Comparison of ENCODE assay signal across 25 cellular contexts in genomic region chr10:57961487-57961886, GRCh38.
DNase-seq lines count a peak whose midpoint lies in the region; ATAC-seq and TF ChIP-seq lines count a peak whose summit lies in the region.
"Had no signal": no experiment of that assay in that cellular context is flagged by ENCODE, and none has a peak within 500 bp of the region (broad histone marks: within the 10 kb centered on the region; RNA-seq: fewer than 3 reads in every experiment).

No MANE protein-coding gene starts in this region.

- peaks cover 27% of the 10 kb centered on the region for H3K4me1 ChIP-seq in GM23248 (ENCODE audit: insufficient read depth)
- no peaks in the 10 kb centered on the region for H3K4me1 ChIP-seq in A673 (ENCODE audit: insufficient read depth, low read length, poor library complexity, severe bottlenecking)
- H3K4me1 ChIP-seq: A549, BE2C, BLaER1 had no signal

- H3K9me3 ChIP-seq in GM23248 (ENCODE audit: low read depth) (no peaks in the 10 kb centered on the region), A673 (ENCODE audit: low read depth, low read length, poor library complexity, severe bottlenecking) (no peaks in the 10 kb centered on the region)
- H3K9me3 ChIP-seq: A549, BE2C, BLaER1 had no signal

- peaks cover 8% of the 10 kb centered on the region; the same call in 1 of the 2 replicates for H3F3A ChIP-seq in GM23248 (ENCODE audit: insufficient read depth)

- H3K4me3 ChIP-seq in GM23248 (no peak overlapping the region), fibroblast of villous mesenchyme (ENCODE audit: low read depth, low read length) (no peak overlapping the region), A673 (ENCODE audit: low read depth, low read length, poor library complexity, severe bottlenecking) (no peak overlapping the region)
- H3K4me3 ChIP-seq: A549, BLaER1, GM12878 had no signal

- DNase-seq in EH (ENCODE audit: low read depth) (peak; percentile 66), GM23248 (no peak), HFFc6 (no peak), fibroblast of villous mesenchyme (ENCODE audit: low read depth) (peak; percentile 70), A673 (ENCODE audit: low spot score) (no peak), NCI-H146 treated with DMSO at 0.1 percent for 48 hours (lab: John Stamatoyannopoulos, UW; ENCODE audit: unreplicated experiment) (no peak), DMS79 (lab: John Stamatoyannopoulos, UW) (no peak)
- DNase-seq: ACHN; BE2C; C1 segment of cervical spinal cord; CD4-positive, alpha-beta memory T cell; CD4-positive, CD25-positive, alpha-beta regulatory T cell; CD8-positive, alpha-beta memory T cell; COR-L47; DMS 273 treated with DMSO at 0.1 percent for 48 hours; DMS153; DMS53; DND-41; GDM1 had no signal

- 23 to 25% methylated on average over 2 of the region's 2 CpGs for WGBS in GM23248 (ENCODE audit: low coverage in 1 of 2, low lambda C conversion rate in 2 of 2, missing lambda C conversion rate in 2 of 2), 2 experiments

- H3K27ac ChIP-seq in GM23248 = no peak overlapping the region
- H3K27ac ChIP-seq in A673 (ENCODE audit: low read depth, low read length, poor library complexity, severe bottlenecking) = no peak overlapping the region
- H3K27ac ChIP-seq: 22Rv1, A549, BLaER1 had no signal

- H3K79me2 ChIP-seq in GM23248 (ENCODE audit: insufficient read depth) = no peaks in the 10 kb centered on the region

- intact Hi-C loops in A673 (cut with micrococcal nuclease; ENCODE audit: unreplicated experiment) = no loop called here

- no peaks in the 10 kb centered on the region for H3K36me3 ChIP-seq in GM23248 (ENCODE audit: low read depth)
- no peaks in the 10 kb centered on the region for H3K36me3 ChIP-seq in A673 (ENCODE audit: insufficient read depth, low read length, poor library complexity, severe bottlenecking)
- H3K36me3 ChIP-seq: BE2C, BLaER1 had no signal

- no TSS peak for BruUV-seq in A673 (replicated peaks; lab: Mats Ljungman, UMichigan)

- H3K4me2 ChIP-seq in GM23248 (ENCODE audit: unreplicated experiment) = peak overlapping the region; percentile 21
- H3K4me2 ChIP-seq: A549, BLaER1 had no signal

- no peaks in the 10 kb centered on the region; the same call in 1 of the 2 replicates for H3K27me3 Mint-ChIP-seq in HFFc6 (ENCODE audit: insufficient read depth)
- H3K27me3 Mint-ChIP-seq: CD4-positive, CD25-positive, alpha-beta regulatory T cell had no signal

- peaks cover 8% of the 10 kb centered on the region; the same call in 1 of the 2 replicates for H3K36me3 Mint-ChIP-seq in HFFc6 (ENCODE audit: low read depth)
- H3K36me3 Mint-ChIP-seq: CD14-positive monocyte; CD4-positive, alpha-beta memory T cell; CD4-positive, CD25-positive, alpha-beta regulatory T cell; CD8-positive, alpha-beta memory T cell had no signal

- H3K9me3 Mint-ChIP-seq in HFFc6 = 0 out of 2 replicates have a peak, but pooled peaks cover 2% of the 10 kb centered on the region

- ATAC-seq in GM21786 (IDR thresholded peaks at IDR 0.05; ENCODE audit: unreplicated experiment) = no peak
- ATAC-seq: A549, GM12878 had no signal

- POLR2A ChIA-PET in A673 (lab: Charles Lee; ENCODE audit: low non-redundant PET) = no interaction called here

- no peaks in the 10 kb centered on the region for H3K9me2 ChIP-seq in GM23248 (ENCODE audit: insufficient read depth)

- TF ChIP-seq CTCF in HFFc6 (IDR thresholded peaks at IDR 0.05) (no peak), fibroblast of villous mesenchyme (IDR thresholded peaks at IDR 0.05; ENCODE audit: insufficient read depth, low read depth, low read length) (no peak), A673 (conservative IDR thresholded peaks at IDR 0.05; ENCODE audit: low read depth, low read length) (no peak)

- peak overlapping the region; percentile 97; the same call in 1 of the 2 replicates for H3K27ac Mint-ChIP-seq in HFFc6
- H3K27ac Mint-ChIP-seq: CD14-positive monocyte; CD4-positive, alpha-beta memory T cell; CD4-positive, CD25-positive, alpha-beta regulatory T cell; CD8-positive, alpha-beta memory T cell had no signal

- CTCF ChIA-PET in A673 (lab: Charles Lee) = no interaction called here

- H3K27me3 ChIP-seq in GM23248 (replicated peaks; ENCODE audit: insufficient read depth) (no peaks in the 10 kb centered on the region), A673 (replicated peaks; ENCODE audit: insufficient read depth, low read depth, low read length, poor library complexity) (no peaks in the 10 kb centered on the region)
- H3K27me3 ChIP-seq: BE2C, BLaER1 had no signal

- H2AFZ ChIP-seq in GM23248 = no peak overlapping the region

- no peak overlapping the region for H3K9ac ChIP-seq in GM23248
- H3K9ac ChIP-seq: BLaER1 had no signal

- no peaks in the 10 kb centered on the region for H4K20me1 ChIP-seq in GM23248 (ENCODE audit: insufficient read depth)
- H4K20me1 ChIP-seq: BLaER1 had no signal

- peak overlapping the region; percentile 54; the same call in 1 of the 2 replicates for H3K4me3 Mint-ChIP-seq in HFFc6
- H3K4me3 Mint-ChIP-seq: CD14-positive monocyte; CD4-positive, alpha-beta memory T cell; CD4-positive, CD25-positive, alpha-beta regulatory T cell; CD8-positive, alpha-beta memory T cell had no signal

- in situ Hi-C loops in GM23248 (cut with MboI) = no loop called here

- H3K4me1 Mint-ChIP-seq in HFFc6 (ENCODE audit: low read depth) = peaks cover 87% of the 10 kb centered on the region
- H3K4me1 Mint-ChIP-seq: CD14-positive monocyte; CD4-positive, alpha-beta memory T cell; CD4-positive, CD25-positive, alpha-beta regulatory T cell; CD8-positive, alpha-beta memory T cell had no signal

Comparison
In these comparisons a context has a peak if more than half of its experiments do, and no peak if none do; other contexts are left out.
1. DNase-seq: peak in EH (single experiment) and fibroblast of villous mesenchyme (single experiment); none in GM23248 (single experiment), HFFc6 (single experiment), A673 (single experiment), NCI-H146 treated with DMSO at 0.1 percent for 48 hours (single experiment) and DMS79 (single experiment).